ENCODE assay signal across 8 cellular contexts in the genomic region with DNA sequence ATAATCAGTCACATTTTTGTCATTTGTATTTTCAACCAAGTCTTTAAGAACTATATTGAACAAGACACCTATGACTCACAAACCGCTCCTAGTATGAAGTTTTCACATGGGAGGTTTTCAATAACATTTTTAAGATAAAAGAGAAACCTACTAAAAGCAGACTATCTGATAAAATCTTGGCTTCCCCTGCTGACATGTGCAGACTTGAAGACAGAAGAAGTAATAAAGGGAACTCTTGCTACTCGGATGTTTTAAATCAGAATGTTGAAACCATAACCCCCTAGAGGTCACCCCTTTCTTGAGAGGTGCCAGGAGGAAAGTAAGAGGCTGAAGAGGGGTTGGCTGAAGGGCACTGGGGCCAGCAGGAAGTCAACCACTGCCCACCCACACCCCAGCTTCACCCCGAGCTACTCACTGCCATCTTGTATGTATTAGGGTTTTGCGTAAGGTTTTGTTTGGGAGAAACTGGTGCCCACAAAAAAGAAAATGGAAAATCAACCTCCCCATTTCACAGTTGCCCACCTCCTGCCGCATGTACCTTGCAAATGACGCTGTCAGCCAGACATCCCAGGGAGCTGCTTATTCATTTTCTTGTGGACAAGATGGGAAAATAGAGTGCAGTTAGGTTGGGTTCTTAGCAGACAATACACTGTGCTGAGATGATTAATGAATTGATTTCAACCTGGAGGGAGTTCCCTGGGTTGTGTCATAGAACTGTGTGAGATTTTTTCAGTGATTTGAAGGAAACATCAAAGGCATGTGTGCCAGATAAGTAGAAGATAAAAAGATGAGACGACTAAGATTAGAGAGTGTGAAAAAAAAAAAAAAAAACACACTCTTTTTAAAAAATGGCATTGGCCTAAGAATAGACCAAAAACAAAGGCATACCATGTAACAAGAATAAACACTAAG.
DNase-seq lines count a peak whose midpoint lies in the region; ATAC-seq and TF ChIP-seq lines count a peak whose summit lies in the region.

No MANE protein-coding gene starts in this region.

- CTCF ChIA-PET in GM10248 (lab: Yijun Ruan, JAX), result interaction anchor here (1.2 to 1.6 kb wide), 2 partner anchors 10 to 198 kb away, joined by 4 read pairs; no protein-coding TSS in a partner anchor

- H3K9me3 Mint-ChIP-seq in activated naive CD8-positive, alpha-beta T cell treated with anti-CD3 and anti-CD28 coated beads for 36 hours, result peaks cover 19% of the 10 kb centered on the region
- H3K9me3 Mint-ChIP-seq in nephron, result peaks cover 3% of the 10 kb centered on the region

- no peak for TF ChIP-seq POLR2A in erythroblast (IDR thresholded peaks at IDR 0.05; ENCODE audit: low read length)

- POLR2A ChIA-PET in GM10248 (lab: Yijun Ruan, JAX), result no interaction called here

- peak; percentile 52 for ATAC-seq in SK-N-SH treated with all-trans-retinoic acid at 6 μM for 48 hours
- ATAC-seq in HG03135 (IDR thresholded peaks at IDR 0.05; ENCODE audit: unreplicated experiment), result no peak
- no peak for ATAC-seq in HG03439 (IDR thresholded peaks at IDR 0.05; ENCODE audit: unreplicated experiment)

- H3K36me3 Mint-ChIP-seq in activated naive CD8-positive, alpha-beta T cell treated with anti-CD3 and anti-CD28 coated beads for 36 hours, result peaks cover 28% of the 10 kb centered on the region
- H3K36me3 Mint-ChIP-seq in nephron (ENCODE audit: low read depth), result no peaks in the 10 kb centered on the region

- DNase-seq in EH (ENCODE audit: low read depth) (peak; percentile 43), erythroblast (lab: John Stamatoyannopoulos, UW) (no peak), GM10248 (ENCODE audit: extremely low spot score) (no peak)
- peak; percentile 47 for DNase-seq in activated naive CD8-positive, alpha-beta T cell treated with anti-CD3 and anti-CD28 coated beads for 36 hours

- no peaks in the 10 kb centered on the region for H3K27me3 Mint-ChIP-seq in activated naive CD8-positive, alpha-beta T cell treated with anti-CD3 and anti-CD28 coated beads for 36 hours
- H3K27me3 Mint-ChIP-seq in nephron (ENCODE audit: low read depth), result no peaks in the 10 kb centered on the region

- TF ChIP-seq CTCF in nephron (IDR thresholded peaks at IDR 0.05; ENCODE audit: unreplicated experiment in 3 of 3) (no peak), GM10248 (IDR thresholded peaks at IDR 0.05; ENCODE audit: control extremely low read depth, extremely low read depth, low read depth, missing control alignments) (no peak)

- peak overlapping the region; percentile 69 for H3K4me3 Mint-ChIP-seq in activated naive CD8-positive, alpha-beta T cell treated with anti-CD3 and anti-CD28 coated beads for 36 hours
- H3K4me3 Mint-ChIP-seq in nephron, result no peak overlapping the region

- peaks cover 47% of the 10 kb centered on the region for H3K4me1 Mint-ChIP-seq in activated naive CD8-positive, alpha-beta T cell treated with anti-CD3 and anti-CD28 coated beads for 36 hours
- peaks cover 65% of the 10 kb centered on the region for H3K4me1 Mint-ChIP-seq in nephron

- peak overlapping the region; percentile 97 for H3K27ac Mint-ChIP-seq in activated naive CD8-positive, alpha-beta T cell treated with anti-CD3 and anti-CD28 coated beads for 36 hours
- peak overlapping the region; percentile 6 to 74 (median 61) for H3K27ac Mint-ChIP-seq in nephron

TF ChIP-seq in SK-N-SH treated with all-trans-retinoic acid at 6 μM for 48 hours, 23 proteins besides CTCF, POLR2A, EP300 and RAD21 (continues in another document):
- TF ChIP-seq PPARA (CRISPR knock-in tag; IDR thresholded peaks at IDR 0.05; ENCODE audit: borderline replicate concordance) (no peak), ISL1 (CRISPR knock-in tag; IDR thresholded peaks at IDR 0.05) (peak; percentile 40; the same call in 1 of the 2 replicates), ZNF565 (CRISPR knock-in tag; conservative IDR thresholded peaks at IDR 0.05; ENCODE audit: low read depth) (no peak), TOX (CRISPR knock-in tag; IDR thresholded peaks at IDR 0.05; ENCODE audit: borderline replicate concordance) (peak; percentile 74), GLIS3 (CRISPR knock-in tag; IDR thresholded peaks at IDR 0.05) (no peak), OSR1 (CRISPR knock-in tag; IDR thresholded peaks at IDR 0.05) (no peak), SNAI2 (CRISPR knock-in tag; IDR thresholded peaks at IDR 0.05) (no peak), ZFP30 (CRISPR knock-in tag; IDR thresholded peaks at IDR 0.05) (no peak), BACH2 (CRISPR knock-in tag; IDR thresholded peaks at IDR 0.05; ENCODE audit: borderline replicate concordance) (no peak), ZFP3 (CRISPR knock-in tag; IDR thresholded peaks at IDR 0.05) (no peak), TCF4 (CRISPR knock-in tag; IDR thresholded peaks at IDR 0.05; ENCODE audit: borderline replicate concordance) (no peak), RARB (CRISPR knock-in tag; IDR thresholded peaks at IDR 0.05) (no peak), ZNF70 (CRISPR knock-in tag; IDR thresholded peaks at IDR 0.05) (no peak), CSDC2 (CRISPR knock-in tag; IDR thresholded peaks at IDR 0.05) (no peak), ZC3H10 (CRISPR knock-in tag; IDR thresholded peaks at IDR 0.05) (peak; percentile 60; the same call in 1 of the 2 replicates), ZNF8 (CRISPR knock-in tag; IDR thresholded peaks at IDR 0.05) (no peak), ESRRG (CRISPR knock-in tag; IDR thresholded peaks at IDR 0.05) (no peak)
- TF ChIP-seq, protein P1, sequence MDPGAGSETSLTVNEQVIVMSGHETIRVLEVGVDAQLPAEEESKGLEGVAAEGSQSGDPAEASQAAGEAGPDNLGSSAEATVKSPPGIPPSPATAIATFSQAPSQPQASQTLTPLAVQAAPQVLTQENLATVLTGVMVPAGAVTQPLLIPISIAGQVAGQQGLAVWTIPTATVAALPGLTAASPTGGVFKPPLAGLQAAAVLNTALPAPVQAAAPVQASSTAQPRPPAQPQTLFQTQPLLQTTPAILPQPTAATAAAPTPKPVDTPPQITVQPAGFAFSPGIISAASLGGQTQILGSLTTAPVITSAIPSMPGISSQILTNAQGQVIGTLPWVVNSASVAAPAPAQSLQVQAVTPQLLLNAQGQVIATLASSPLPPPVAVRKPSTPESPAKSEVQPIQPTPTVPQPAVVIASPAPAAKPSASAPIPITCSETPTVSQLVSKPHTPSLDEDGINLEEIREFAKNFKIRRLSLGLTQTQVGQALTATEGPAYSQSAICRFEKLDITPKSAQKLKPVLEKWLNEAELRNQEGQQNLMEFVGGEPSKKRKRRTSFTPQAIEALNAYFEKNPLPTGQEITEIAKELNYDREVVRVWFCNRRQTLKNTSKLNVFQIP (CRISPR knock-in tag; IDR thresholded peaks at IDR 0.05; ENCODE audit: borderline replicate concordance, low read depth), result no peak
- TF ChIP-seq, protein P2, sequence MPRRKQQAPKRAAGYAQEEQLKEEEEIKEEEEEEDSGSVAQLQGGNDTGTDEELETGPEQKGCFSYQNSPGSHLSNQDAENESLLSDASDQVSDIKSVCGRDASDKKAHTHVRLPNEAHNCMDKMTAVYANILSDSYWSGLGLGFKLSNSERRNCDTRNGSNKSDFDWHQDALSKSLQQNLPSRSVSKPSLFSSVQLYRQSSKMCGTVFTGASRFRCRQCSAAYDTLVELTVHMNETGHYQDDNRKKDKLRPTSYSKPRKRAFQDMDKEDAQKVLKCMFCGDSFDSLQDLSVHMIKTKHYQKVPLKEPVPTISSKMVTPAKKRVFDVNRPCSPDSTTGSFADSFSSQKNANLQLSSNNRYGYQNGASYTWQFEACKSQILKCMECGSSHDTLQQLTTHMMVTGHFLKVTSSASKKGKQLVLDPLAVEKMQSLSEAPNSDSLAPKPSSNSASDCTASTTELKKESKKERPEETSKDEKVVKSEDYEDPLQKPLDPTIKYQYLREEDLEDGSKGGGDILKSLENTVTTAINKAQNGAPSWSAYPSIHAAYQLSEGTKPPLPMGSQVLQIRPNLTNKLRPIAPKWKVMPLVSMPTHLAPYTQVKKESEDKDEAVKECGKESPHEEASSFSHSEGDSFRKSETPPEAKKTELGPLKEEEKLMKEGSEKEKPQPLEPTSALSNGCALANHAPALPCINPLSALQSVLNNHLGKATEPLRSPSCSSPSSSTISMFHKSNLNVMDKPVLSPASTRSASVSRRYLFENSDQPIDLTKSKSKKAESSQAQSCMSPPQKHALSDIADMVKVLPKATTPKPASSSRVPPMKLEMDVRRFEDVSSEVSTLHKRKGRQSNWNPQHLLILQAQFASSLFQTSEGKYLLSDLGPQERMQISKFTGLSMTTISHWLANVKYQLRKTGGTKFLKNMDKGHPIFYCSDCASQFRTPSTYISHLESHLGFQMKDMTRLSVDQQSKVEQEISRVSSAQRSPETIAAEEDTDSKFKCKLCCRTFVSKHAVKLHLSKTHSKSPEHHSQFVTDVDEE (CRISPR knock-in tag; IDR thresholded peaks at IDR 0.05), result no peak
- TF ChIP-seq, protein P3, sequence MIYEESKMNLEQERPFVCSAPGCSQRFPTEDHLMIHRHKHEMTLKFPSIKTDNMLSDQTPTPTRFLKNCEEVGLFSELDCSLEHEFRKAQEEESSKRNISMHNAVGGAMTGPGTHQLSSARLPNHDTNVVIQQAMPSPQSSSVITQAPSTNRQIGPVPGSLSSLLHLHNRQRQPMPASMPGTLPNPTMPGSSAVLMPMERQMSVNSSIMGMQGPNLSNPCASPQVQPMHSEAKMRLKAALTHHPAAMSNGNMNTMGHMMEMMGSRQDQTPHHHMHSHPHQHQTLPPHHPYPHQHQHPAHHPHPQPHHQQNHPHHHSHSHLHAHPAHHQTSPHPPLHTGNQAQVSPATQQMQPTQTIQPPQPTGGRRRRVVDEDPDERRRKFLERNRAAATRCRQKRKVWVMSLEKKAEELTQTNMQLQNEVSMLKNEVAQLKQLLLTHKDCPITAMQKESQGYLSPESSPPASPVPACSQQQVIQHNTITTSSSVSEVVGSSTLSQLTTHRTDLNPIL (CRISPR knock-in tag; IDR thresholded peaks at IDR 0.05; ENCODE audit: low read depth), result no peak
- TF ChIP-seq, protein P4, sequence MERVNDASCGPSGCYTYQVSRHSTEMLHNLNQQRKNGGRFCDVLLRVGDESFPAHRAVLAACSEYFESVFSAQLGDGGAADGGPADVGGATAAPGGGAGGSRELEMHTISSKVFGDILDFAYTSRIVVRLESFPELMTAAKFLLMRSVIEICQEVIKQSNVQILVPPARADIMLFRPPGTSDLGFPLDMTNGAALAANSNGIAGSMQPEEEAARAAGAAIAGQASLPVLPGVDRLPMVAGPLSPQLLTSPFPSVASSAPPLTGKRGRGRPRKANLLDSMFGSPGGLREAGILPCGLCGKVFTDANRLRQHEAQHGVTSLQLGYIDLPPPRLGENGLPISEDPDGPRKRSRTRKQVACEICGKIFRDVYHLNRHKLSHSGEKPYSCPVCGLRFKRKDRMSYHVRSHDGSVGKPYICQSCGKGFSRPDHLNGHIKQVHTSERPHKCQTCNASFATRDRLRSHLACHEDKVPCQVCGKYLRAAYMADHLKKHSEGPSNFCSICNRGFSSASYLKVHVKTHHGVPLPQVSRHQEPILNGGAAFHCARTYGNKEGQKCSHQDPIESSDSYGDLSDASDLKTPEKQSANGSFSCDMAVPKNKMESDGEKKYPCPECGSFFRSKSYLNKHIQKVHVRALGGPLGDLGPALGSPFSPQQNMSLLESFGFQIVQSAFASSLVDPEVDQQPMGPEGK (CRISPR knock-in tag; IDR thresholded peaks at IDR 0.05; ENCODE audit: borderline replicate concordance), result no peak

Comparison
In these comparisons a context has a peak if more than half of its experiments do, and no peak if none do; other contexts are left out.
1. DNase-seq: peak in EH (single experiment) and activated naive CD8-positive, alpha-beta T cell treated with anti-CD3 and anti-CD28 coated beads for 36 hours (single experiment); none in erythroblast (0 of 2) and GM10248 (single experiment).